Comparison of ENCODE assay signal across 8 cellular contexts in the genomic region with DNA sequence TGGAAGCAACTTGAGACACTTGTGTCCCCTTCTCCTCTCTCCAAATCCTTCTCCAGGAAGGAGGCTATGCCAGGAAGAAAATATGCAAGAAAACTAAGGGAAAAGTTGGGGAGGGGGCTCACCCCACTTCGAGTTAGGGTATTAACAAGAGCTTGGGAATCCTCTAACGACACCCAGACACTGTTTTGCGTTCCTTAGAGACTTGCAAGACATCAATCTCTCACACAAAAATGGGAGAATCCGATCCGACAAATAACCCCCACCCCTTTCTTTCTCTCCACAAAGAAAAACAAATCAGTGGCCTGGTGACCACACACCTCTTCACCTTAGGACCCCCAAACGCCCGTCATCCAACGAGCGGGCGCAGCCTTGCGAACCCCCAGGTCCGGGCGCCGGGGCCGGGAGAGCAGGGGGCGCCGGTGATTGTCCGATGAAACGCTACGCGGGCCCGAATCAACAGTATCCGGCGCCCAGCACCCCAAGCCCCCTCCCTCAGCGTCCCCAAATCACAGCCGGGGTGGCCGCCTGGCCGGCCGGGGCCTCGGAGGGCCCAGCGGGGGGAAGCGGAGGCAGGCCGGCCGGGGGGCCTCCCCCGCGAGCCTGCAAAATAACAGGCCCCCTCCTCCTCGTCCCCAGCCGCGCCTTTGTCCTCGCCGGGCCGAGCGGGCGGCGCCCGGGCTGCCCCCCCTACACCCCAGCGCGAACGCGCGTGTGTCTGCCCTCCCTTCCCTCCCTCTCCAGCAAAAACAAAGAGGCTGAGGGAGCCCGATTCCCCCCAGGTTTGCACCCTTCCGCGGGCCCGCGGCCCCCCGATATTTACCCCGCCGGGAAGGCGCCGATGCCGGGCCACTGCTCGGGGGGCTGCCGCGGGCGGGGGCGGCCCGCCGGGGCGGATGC. TPM values are rescaled to one million over a fixed set of nuclear protein-coding genes. Genes with fewer than 3 reads are reported as not detected.
DNase-seq lines count a peak whose midpoint lies in the region; ATAC-seq and TF ChIP-seq lines count a peak whose summit lies in the region.

No MANE protein-coding gene starts in this region.

- peaks cover 18% of the 10 kb centered on the region for H3K4me1 ChIP-seq in HEK293 (ENCODE audit: control insufficient read depth, insufficient read depth, low read length)
- peaks cover 0 to 58% (median 14%) of the 10 kb centered on the region in 4 donors for H3K4me1 ChIP-seq in Peyer's patch

- H3K27me3 ChIP-seq in CD4-positive, alpha-beta T cell (ENCODE audit: control insufficient read depth, insufficient read depth, low read length): no peaks in the 10 kb centered on the region
- no peaks in the 10 kb centered on the region for H3K27me3 ChIP-seq in Peyer's patch

- H3K27me3 Mint-ChIP-seq in CD4-positive, alpha-beta T cell: no peaks in the 10 kb centered on the region
- H3K27me3 Mint-ChIP-seq in naive B cell: no peaks in the 10 kb centered on the region

- H3K4me3 Mint-ChIP-seq in CD4-positive, alpha-beta T cell: peak overlapping the region; percentile 95
- H3K4me3 Mint-ChIP-seq in naive B cell: peak overlapping the region; percentile 75 to 94 (median 90)

- peaks cover 8% of the 10 kb centered on the region for H3K36me3 Mint-ChIP-seq in CD4-positive, alpha-beta T cell (ENCODE audit: low read depth)
- no peaks in the 10 kb centered on the region for H3K36me3 Mint-ChIP-seq in naive B cell

- peak; percentile 47 for ATAC-seq in CD4-positive, alpha-beta T cell (ENCODE audit: poor library complexity)
- peak; percentile 61 for ATAC-seq in naive B cell (ENCODE audit: low read depth in 2 of 2)

- H3K4me3 ChIP-seq in HEK293 (ENCODE audit: low read depth, low read length) (peak overlapping the region; percentile 82), Peyer's patch (peak overlapping the region; percentile 57 to 90 (median 68)), fibroblast of pulmonary artery (replicated peaks; ENCODE audit: low read depth, low read length) (peak overlapping the region; percentile 63)

- TF ChIP-seq POLR2A in Peyer's patch (IDR thresholded peaks at IDR 0.05): peak in 1 of 2 donors; percentile 36

- POLR2A ChIA-PET in CD4-positive, alpha-beta T cell (lab: Charles Lee): interaction anchor here (0.5 to 2.5 kb wide), 3 partner anchors 50 to 1073 kb away, joined by 3 to 7 read pairs (median 5); a partner anchor contains a TSS
- POLR2A ChIA-PET in HEK293 (lab: Yijun Ruan, JAX): interaction anchor here (1.0 to 2.1 kb wide), 4 partner anchors 10 to 82 kb away, joined by 3 to 7 read pairs (median 4); no protein-coding TSS in a partner anchor

- no peak for TF ChIP-seq CTCF in CD4-positive, alpha-beta T cell (IDR thresholded peaks at IDR 0.05)
- no peak for TF ChIP-seq CTCF in HEK293 (tag by site-specific recombination; IDR thresholded peaks at IDR 0.05)
- no peak for TF ChIP-seq CTCF in Peyer's patch (IDR thresholded peaks at IDR 0.05)
- TF ChIP-seq CTCF in fibroblast of pulmonary artery (IDR thresholded peaks at IDR 0.05; ENCODE audit: low read length, missing control alignments): no peak

- no peaks in the 10 kb centered on the region for H3K9me3 ChIP-seq in CD4-positive, alpha-beta T cell (ENCODE audit: control insufficient read depth, low read length)
- H3K9me3 ChIP-seq in HEK293 (ENCODE audit: control insufficient read depth, insufficient read depth, low read depth, low read length) (no peaks in the 10 kb centered on the region), Peyer's patch (no peaks in the 10 kb centered on the region)

- H3K36me3 ChIP-seq in HEK293 (ENCODE audit: control insufficient read depth in 2 of 2, insufficient read depth in 1 of 2, low read length in 2 of 2) (peaks cover 8 to 39% of the 10 kb centered on the region in 2 experiments; a peak in 2 of 3 replicates), Peyer's patch (no peaks in the 10 kb centered on the region)

- H3K27ac Mint-ChIP-seq in CD4-positive, alpha-beta T cell: peak overlapping the region; percentile 99
- peak overlapping the region; percentile 84 to 98 (median 96) for H3K27ac Mint-ChIP-seq in naive B cell

- intact Hi-C loops in CD4-positive, alpha-beta T cell (cut with DNase I, micrococcal nuclease): loop anchor here (1.0 to 5.0 kb wide), 8 partner anchors 43 to 836 kb away; a partner anchor contains a TSS

- peak; percentile 30 to 67 (median 50) for DNase-seq in CD4-positive, alpha-beta T cell
- DNase-seq in Peyer's patch (peak; percentile 62 to 80 (median 79)), fibroblast of pulmonary artery (ENCODE audit: low read depth) (peak; percentile 64), naive B cell (peak; percentile 56), NCI-H226 (no peak)
- DNase-seq in activated naive CD4-positive, alpha-beta T cell (lab: John Stamatoyannopoulos, UW): peak; percentile 20 to 49 (median 24)

- no peaks in the 10 kb centered on the region for H3K9me3 Mint-ChIP-seq in CD4-positive, alpha-beta T cell
- no peaks in the 10 kb centered on the region for H3K9me3 Mint-ChIP-seq in naive B cell

- peaks cover 53% of the 10 kb centered on the region for H3K4me1 Mint-ChIP-seq in CD4-positive, alpha-beta T cell (ENCODE audit: low read depth)
- peaks cover 41 to 63% (median 56%) of the 10 kb centered on the region in 3 donors for H3K4me1 Mint-ChIP-seq in naive B cell

- peak overlapping the region; percentile 78 for H3K27ac ChIP-seq in CD4-positive, alpha-beta T cell (ENCODE audit: low read depth, low read length)
- H3K27ac ChIP-seq in HEK293 (ENCODE audit: extremely low read depth, low read depth, low read length) (peak overlapping the region; percentile 100), Peyer's patch (peak overlapping the region; percentile 91 to 98 (median 96)), temporal lobe (ENCODE audit: low read depth, low read length) (peak overlapping the region; percentile 98)

- CTCF ChIA-PET in CD4-positive, alpha-beta T cell (lab: Charles Lee): interaction anchor here (1.4 kb wide), 1 partner anchor 11 kb away, joined by 5 read pairs; no protein-coding TSS in a partner anchor
- CTCF ChIA-PET in HEK293 (lab: Yijun Ruan, JAX): interaction anchor here (0.6 to 0.7 kb wide), 2 partner anchors 21 to 38 kb away, joined by 3 to 5 read pairs; no protein-coding TSS in a partner anchor

TF ChIP-seq in HEK293, 187 proteins besides CTCF, POLR2A, EP300 and RAD21 (continues in another document):
- TF ChIP-seq ZNF830 (tag by site-specific recombination; IDR thresholded peaks at IDR 0.05; ENCODE audit: low read depth) (no peak), ZNF501 (tag by site-specific recombination; IDR thresholded peaks at IDR 0.05) (no peak), ZNF132 (tag by site-specific recombination; IDR thresholded peaks at IDR 0.05; ENCODE audit: borderline replicate concordance) (no peak), ZNF324 (tag by site-specific recombination; IDR thresholded peaks at IDR 0.05) (no peak), EGR2 (tag by site-specific recombination; IDR thresholded peaks at IDR 0.05; ENCODE audit: low read depth) (0 out of 2 replicates have a peak, but pooled peaks have one; percentile 25), HOXD13 (CRISPR knock-in tag; IDR thresholded peaks at IDR 0.05; ENCODE audit: borderline replicate concordance) (no peak), ZIC2 (tag by site-specific recombination; IDR thresholded peaks at IDR 0.05) (peak; percentile 75)
- TF ChIP-seq, protein P1, sequence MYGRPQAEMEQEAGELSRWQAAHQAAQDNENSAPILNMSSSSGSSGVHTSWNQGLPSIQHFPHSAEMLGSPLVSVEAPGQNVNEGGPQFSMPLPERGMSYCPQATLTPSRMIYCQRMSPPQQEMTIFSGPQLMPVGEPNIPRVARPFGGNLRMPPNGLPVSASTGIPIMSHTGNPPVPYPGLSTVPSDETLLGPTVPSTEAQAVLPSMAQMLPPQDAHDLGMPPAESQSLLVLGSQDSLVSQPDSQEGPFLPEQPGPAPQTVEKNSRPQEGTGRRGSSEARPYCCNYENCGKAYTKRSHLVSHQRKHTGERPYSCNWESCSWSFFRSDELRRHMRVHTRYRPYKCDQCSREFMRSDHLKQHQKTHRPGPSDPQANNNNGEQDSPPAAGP (tag by site-specific recombination; IDR thresholded peaks at IDR 0.05): no peak
- TF ChIP-seq, protein P2, sequence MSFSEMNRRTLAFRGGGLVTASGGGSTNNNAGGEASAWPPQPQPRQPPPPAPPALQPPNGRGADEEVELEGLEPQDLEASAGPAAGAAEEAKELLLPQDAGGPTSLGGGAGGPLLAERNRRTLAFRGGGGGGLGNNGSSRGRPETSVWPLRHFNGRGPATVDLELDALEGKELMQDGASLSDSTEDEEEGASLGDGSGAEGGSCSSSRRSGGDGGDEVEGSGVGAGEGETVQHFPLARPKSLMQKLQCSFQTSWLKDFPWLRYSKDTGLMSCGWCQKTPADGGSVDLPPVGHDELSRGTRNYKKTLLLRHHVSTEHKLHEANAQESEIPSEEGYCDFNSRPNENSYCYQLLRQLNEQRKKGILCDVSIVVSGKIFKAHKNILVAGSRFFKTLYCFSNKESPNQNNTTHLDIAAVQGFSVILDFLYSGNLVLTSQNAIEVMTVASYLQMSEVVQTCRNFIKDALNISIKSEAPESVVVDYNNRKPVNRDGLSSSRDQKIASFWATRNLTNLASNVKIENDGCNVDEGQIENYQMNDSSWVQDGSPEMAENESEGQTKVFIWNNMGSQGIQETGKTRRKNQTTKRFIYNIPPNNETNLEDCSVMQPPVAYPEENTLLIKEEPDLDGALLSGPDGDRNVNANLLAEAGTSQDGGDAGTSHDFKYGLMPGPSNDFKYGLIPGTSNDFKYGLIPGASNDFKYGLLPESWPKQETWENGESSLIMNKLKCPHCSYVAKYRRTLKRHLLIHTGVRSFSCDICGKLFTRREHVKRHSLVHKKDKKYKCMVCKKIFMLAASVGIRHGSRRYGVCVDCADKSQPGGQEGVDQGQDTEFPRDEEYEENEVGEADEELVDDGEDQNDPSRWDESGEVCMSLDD (tag by site-specific recombination; IDR thresholded peaks at IDR 0.05): peak; percentile 45; the same call in 1 of the 2 replicates

RNA-seq across cellular contexts. Expression of a gene that starts 0.6 kb away (rescaled TPM):
- total RNA-seq in CD4-positive, alpha-beta T cell: 100 to 1,000 TPM; 208 to 217 TPM
- total RNA-seq in Peyer's patch: 100 to 1,000 TPM in 3 of 4 donors, 10 to 100 TPM in 1; 39.1 to 254 (median 114) TPM
- polyA plus RNA-seq in naive B cell (ENCODE audit: low read depth in 6 of 6): 10 to 100 TPM in 3 of 6 donors, 1 to 10 TPM in 3; 5.8 to 19.6 (median 10.0) TPM
- total RNA-seq in temporal lobe: 134 TPM

RNA-seq across cellular contexts. Expression of a gene that starts 43.8 kb away (rescaled TPM):
- 10 to 100 TPM; 49.3 to 50.1 TPM for total RNA-seq in CD4-positive, alpha-beta T cell
- total RNA-seq in Peyer's patch: 10 to 100 TPM; 39.1 to 56.1 (median 51.4) TPM
- polyA plus RNA-seq in naive B cell (ENCODE audit: low read depth in 6 of 6): 1 to 10 TPM in 5 of 6 donors, not detected in 1; 1.8 to 5.9 (median 4.1) TPM
- 9.3 TPM for total RNA-seq in temporal lobe
